Comparison of ENCODE assay signal across 9 cellular contexts in genomic region chr22:43956383-43956782, GRCh38. TPM values are rescaled to one million over a fixed set of nuclear protein-coding genes. Genes with fewer than 3 reads are reported as not detected.
DNase-seq lines count a peak whose midpoint lies in the region; ATAC-seq and TF ChIP-seq lines count a peak whose summit lies in the region.
"Had no signal": no experiment of that assay in that cellular context is flagged by ENCODE, and none has a peak within 500 bp of the region (broad histone marks: within the 10 kb centered on the region; RNA-seq: fewer than 3 reads in every experiment).

No MANE protein-coding gene starts in this region.

- H3K4me1 ChIP-seq in BLaER1 treated with 17β-estradiol and CSF1 and Interleukin-3, amounts not matched to agents 10 nM and 100 nM, result peaks cover 22 to 31% (median 26%) of the 10 kb centered on the region in 10 experiments
- peaks cover 16 to 33% of the 10 kb centered on the region in 2 donors for H3K4me1 ChIP-seq in left lung

- H3K27me3 Mint-ChIP-seq in dendritic cell treated with granulocyte-macrophage colony-stimulating factor and Interleukin-4, amounts not matched to agents 40 ng/mL and 50 ng/mL, for 4 days, result peaks cover 8% of the 10 kb centered on the region
- H3K27me3 Mint-ChIP-seq in natural killer cell treated with Interleukin-12 subunit alpha and Interleukin-12 subunit beta and Interleukin-15 and Interleukin-18, amount 100 ng/mL, for 72 hours, result peaks cover 0 to 6% of the 10 kb centered on the region in 2 donors

- H3K36me3 Mint-ChIP-seq in dendritic cell treated with granulocyte-macrophage colony-stimulating factor and Interleukin-4, amounts not matched to agents 40 ng/mL and 50 ng/mL, for 4 days (ENCODE audit: low read depth), result peaks cover 30% of the 10 kb centered on the region
- H3K36me3 Mint-ChIP-seq in natural killer cell treated with Interleukin-12 subunit alpha and Interleukin-12 subunit beta and Interleukin-15 and Interleukin-18, amount 100 ng/mL, for 72 hours, result peaks cover 10% of the 10 kb centered on the region

- no peaks in the 10 kb centered on the region for H3K9me3 ChIP-seq in BLaER1 treated with 17β-estradiol and CSF1 and Interleukin-3, amounts not matched to agents 10 nM and 100 nM (replicated peaks in 1 of 11)
- no peaks in the 10 kb centered on the region for H3K9me3 ChIP-seq in left lung

- H3K9ac ChIP-seq in BLaER1 treated with 17β-estradiol and CSF1 and Interleukin-3, amounts not matched to agents 10 nM and 100 nM, result peak overlapping the region in 10 of 11 experiments; percentile 80 to 88 (median 86); a peak in 18 of 22 replicates

- intact Hi-C loops in dendritic cell treated with granulocyte-macrophage colony-stimulating factor and Interleukin-4, amounts not matched to agents 40 ng/mL and 50 ng/mL, for 4 days (cut with micrococcal nuclease), result loop anchor here (5.0 kb wide), 1 partner anchor 144 kb away; the partner anchor contains the start of gene EFCAB6
- intact Hi-C loops in posterior vena cava (cut with DNase I), result no loop called here
- intact Hi-C loops in left lung (cut with DNase I), result no loop called here

- peak overlapping the region; percentile 87 to 98 (median 92) for H3K4me2 ChIP-seq in BLaER1 treated with 17β-estradiol and CSF1 and Interleukin-3, amounts not matched to agents 10 nM and 100 nM

- no peak for TF ChIP-seq CTCF in LNCaP clone FGC (IDR thresholded peaks at IDR 0.05; ENCODE audit: control insufficient read depth, extremely low read depth, insufficient read depth)
- TF ChIP-seq CTCF in left lung (IDR thresholded peaks at IDR 0.05), result no peak

- H3K4me3 ChIP-seq in BLaER1 treated with 17β-estradiol and CSF1 and Interleukin-3, amounts not matched to agents 10 nM and 100 nM, result peak overlapping the region; percentile 66 to 97 (median 86)
- peak overlapping the region; percentile 94 for H3K4me3 ChIP-seq in LNCaP clone FGC (ENCODE audit: low read depth, low read length)
- H3K4me3 ChIP-seq in left lung, result peak overlapping the region in 1 of 2 donors; percentile 86

- H3K4me1 Mint-ChIP-seq in dendritic cell treated with granulocyte-macrophage colony-stimulating factor and Interleukin-4, amounts not matched to agents 40 ng/mL and 50 ng/mL, for 4 days (ENCODE audit: low read depth), result peaks cover 33% of the 10 kb centered on the region
- peaks cover 28 to 31% of the 10 kb centered on the region in 2 donors for H3K4me1 Mint-ChIP-seq in natural killer cell treated with Interleukin-12 subunit alpha and Interleukin-12 subunit beta and Interleukin-15 and Interleukin-18, amount 100 ng/mL, for 72 hours (ENCODE audit: low read depth in 2 of 2)

- ATAC-seq in natural killer cell treated with Interleukin-12 subunit alpha and Interleukin-12 subunit beta and Interleukin-15 and Interleukin-18, amount 100 ng/mL, for 72 hours, result no peak
- ATAC-seq in GM18498 (IDR thresholded peaks at IDR 0.05; ENCODE audit: unreplicated experiment) (no peak), left lung (no peak)

- peak overlapping the region; percentile 91 for H3K27ac Mint-ChIP-seq in dendritic cell treated with granulocyte-macrophage colony-stimulating factor and Interleukin-4, amounts not matched to agents 40 ng/mL and 50 ng/mL, for 4 days
- peak overlapping the region; percentile 77 to 79 for H3K27ac Mint-ChIP-seq in natural killer cell treated with Interleukin-12 subunit alpha and Interleukin-12 subunit beta and Interleukin-15 and Interleukin-18, amount 100 ng/mL, for 72 hours

- H3K4me3 Mint-ChIP-seq in dendritic cell treated with granulocyte-macrophage colony-stimulating factor and Interleukin-4, amounts not matched to agents 40 ng/mL and 50 ng/mL, for 4 days, result peak overlapping the region; percentile 93
- H3K4me3 Mint-ChIP-seq in natural killer cell treated with Interleukin-12 subunit alpha and Interleukin-12 subunit beta and Interleukin-15 and Interleukin-18, amount 100 ng/mL, for 72 hours, result peak overlapping the region; percentile 95

- no peaks in the 10 kb centered on the region for H3K9me3 Mint-ChIP-seq in dendritic cell treated with granulocyte-macrophage colony-stimulating factor and Interleukin-4, amounts not matched to agents 40 ng/mL and 50 ng/mL, for 4 days
- no peaks in the 10 kb centered on the region for H3K9me3 Mint-ChIP-seq in natural killer cell treated with Interleukin-12 subunit alpha and Interleukin-12 subunit beta and Interleukin-15 and Interleukin-18, amount 100 ng/mL, for 72 hours

- H3K27ac ChIP-seq in BLaER1 treated with 17β-estradiol and CSF1 and Interleukin-3, amounts not matched to agents 10 nM and 100 nM, result peak overlapping the region in 4 of 11 experiments; percentile 76 to 90 (median 83); a peak in 8 of 22 replicates
- H3K27ac ChIP-seq in left lung, result peak overlapping the region in 1 of 2 donors; percentile 92

- H3K36me3 ChIP-seq in BLaER1 treated with 17β-estradiol and CSF1 and Interleukin-3, amounts not matched to agents 10 nM and 100 nM, result peaks cover 0 to 29% (median 11%) of the 10 kb centered on the region in 11 experiments; a peak in 8 of 22 replicates
- no peaks in the 10 kb centered on the region for H3K36me3 ChIP-seq in left lung

- H3K27me3 ChIP-seq in BLaER1 treated with 17β-estradiol and CSF1 and Interleukin-3, amounts not matched to agents 10 nM and 100 nM, result no peaks in the 10 kb centered on the region; a peak in 1 of 22 replicates
- peaks cover 0 to 11% of the 10 kb centered on the region in 2 donors for H3K27me3 ChIP-seq in left lung

- H4K20me1 ChIP-seq in BLaER1 treated with 17β-estradiol and CSF1 and Interleukin-3, amounts not matched to agents 10 nM and 100 nM, result peaks cover under 1 to 46% (median 24%) of the 10 kb centered on the region in 11 experiments; a peak in 17 of 22 replicates

- DNase-seq in LNCaP clone FGC (ENCODE audit: low read depth) (no peak), posterior vena cava (ENCODE audit: low spot score) (no peak), left lung (no peak), AG08395 (ENCODE audit: low spot score) (no peak)
- DNase-seq in natural killer cell treated with Interleukin-12 subunit alpha and Interleukin-12 subunit beta and Interleukin-15 and Interleukin-18, amount 100 ng/mL, for 72 hours (ENCODE audit: low spot score), result no peak
- DNase-seq: activated naive CD4-positive, alpha-beta T cell treated with anti-CD3 and anti-CD28 coated beads, Interleukin-2, amount 50 U/mL, for 16 hours had no signal

RNA-seq across cellular contexts. Expression of gene SAMM50, which starts 1.1 kb away (rescaled TPM):
- 10 to 100 TPM; 45.5 to 46.5 TPM for total RNA-seq in natural killer cell treated with Interleukin-12 subunit alpha and Interleukin-12 subunit beta and Interleukin-15 and Interleukin-18, amount 100 ng/mL, for 72 hours
- total RNA-seq in posterior vena cava (10 to 100 TPM; 20.8 to 25.6 TPM), left lung (10 to 100 TPM; 23.3 to 32.0 TPM)

RNA-seq across cellular contexts. Expression of gene PNPLA3, which starts 32.8 kb away (rescaled TPM):
- under 1 TPM; 0.14 to 0.47 TPM for total RNA-seq in natural killer cell treated with Interleukin-12 subunit alpha and Interleukin-12 subunit beta and Interleukin-15 and Interleukin-18, amount 100 ng/mL, for 72 hours
- total RNA-seq in posterior vena cava (under 1 TPM in 1 of 2 donors, not detected in 1; 0.51 TPM), left lung (1 to 10 TPM; 1.2 to 2.4 TPM)
